In the genomic region with DNA sequence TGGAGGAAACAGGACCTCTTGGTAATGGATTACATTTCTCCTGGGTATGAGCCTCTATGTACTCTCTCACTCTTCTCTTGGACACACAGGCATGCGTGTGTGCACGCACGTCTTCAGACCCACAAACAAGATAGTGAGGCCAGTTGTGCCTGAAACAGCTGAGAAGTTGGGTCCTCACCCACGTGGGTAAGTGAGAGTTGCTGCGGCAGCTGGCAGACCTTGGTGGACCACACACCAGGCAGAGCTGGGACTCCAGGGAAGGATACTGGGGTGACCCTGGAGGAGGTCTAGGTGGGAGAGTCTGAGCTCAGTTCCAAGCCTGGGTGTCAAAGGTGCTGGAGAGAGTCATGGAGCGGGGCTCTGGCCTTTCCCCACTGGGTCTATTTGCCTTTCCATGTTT, we compare ENCODE assay signal across 18 cellular contexts.
DNase-seq lines count a peak whose midpoint lies in the region; ATAC-seq and TF ChIP-seq lines count a peak whose summit lies in the region.
"Had no signal": no experiment of that assay in that cellular context is flagged by ENCODE, and none has a peak within 500 bp of the region (broad histone marks: within the 10 kb centered on the region; RNA-seq: fewer than 3 reads in every experiment).

No MANE protein-coding gene starts in this region.

- H3K4me3 Mint-ChIP-seq in T-helper 17 cell: no peak overlapping the region
- H3K4me3 Mint-ChIP-seq: CD14-positive monocyte; CD4-positive, alpha-beta memory T cell; H9 had no signal

- peak overlapping the region; percentile 8 for H3K27ac Mint-ChIP-seq in T-helper 17 cell
- H3K27ac Mint-ChIP-seq: CD4-positive, alpha-beta memory T cell had no signal

- peaks cover 23% of the 10 kb centered on the region for H3K27me3 Mint-ChIP-seq in T-helper 17 cell

- H3K9me3 ChIP-seq in T-helper 17 cell (ENCODE audit: control insufficient read depth, low read length, poor library complexity, severe bottlenecking): no peaks in the 10 kb centered on the region
- no peaks in the 10 kb centered on the region for H3K9me3 ChIP-seq in upper lobe of right lung
- H3K9me3 ChIP-seq: BLaER1 had no signal

- ATAC-seq in T-helper 17 cell (no peak), upper lobe of right lung (no peak)
- ATAC-seq: GM12878 had no signal

- intact Hi-C loops in upper lobe of right lung (cut with DNase I): no loop called here

- no peaks in the 10 kb centered on the region for H3K4me1 ChIP-seq in upper lobe of right lung

- H3K27me3 ChIP-seq in upper lobe of right lung (no peaks in the 10 kb centered on the region), H7 (ENCODE audit: control insufficient read depth, insufficient read depth, low read length) (no peaks in the 10 kb centered on the region; the same call in 1 of the 2 replicates)
- H3K27me3 ChIP-seq: BLaER1 had no signal

- H3K27ac ChIP-seq in upper lobe of right lung: no peak overlapping the region
- H3K27ac ChIP-seq: BLaER1, HL-60 had no signal

- H3K4me1 Mint-ChIP-seq in T-helper 17 cell: peaks cover 9% of the 10 kb centered on the region

- no peaks in the 10 kb centered on the region for H3K36me3 Mint-ChIP-seq in T-helper 17 cell (ENCODE audit: low read depth)
- H3K36me3 Mint-ChIP-seq: CD14-positive monocyte; CD4-positive, alpha-beta memory T cell had no signal

- no peaks in the 10 kb centered on the region for H3K36me3 ChIP-seq in upper lobe of right lung
- H3K36me3 ChIP-seq in H7 (replicated peaks; ENCODE audit: control insufficient read depth, insufficient read depth, low read length): no peaks in the 10 kb centered on the region
- H3K36me3 ChIP-seq: BLaER1 had no signal

- H3K4me3 ChIP-seq in upper lobe of right lung: no peak overlapping the region
- H3K4me3 ChIP-seq in H7 (ENCODE audit: insufficient read depth, low read depth, low read length): no peak overlapping the region
- H3K4me3 ChIP-seq: BLaER1, GM12878 had no signal

- no peak for TF ChIP-seq CTCF in upper lobe of right lung (IDR thresholded peaks at IDR 0.05)

- DNase-seq in activated effector memory CD4-positive, alpha-beta T cell treated with anti-CD3 and anti-CD28 coated beads, Interleukin-2, amount 50 U/mL, for 16 hours: peak; percentile 47
- DNase-seq in activated effector memory CD4-positive, alpha-beta T cell treated with Interleukin-2 at 50 U/mL for 16 hours: no peak
- DNase-seq in T-helper 17 cell (no peak), mesenteric fat pad (ENCODE audit: low spot score) (peak; percentile 60), upper lobe of right lung (peak; percentile 25), H7 (no peak), DMS53 treated with DMSO at 0.1 percent for 48 hours (lab: John Stamatoyannopoulos, UW; ENCODE audit: unreplicated experiment) (no peak)
- DNase-seq in NK-92 treated with Interleukin-12 subunit alpha and Interleukin-12 subunit beta, amount 100 ng/mL, for 24 hours (lab: John Stamatoyannopoulos, UW): no peak
- DNase-seq: 8988T; CD4-positive, alpha-beta memory T cell; DND-41; EL; GOT3; H9 had no signal

Comparison
In these comparisons a context has a peak if more than half of its experiments do, and no peak if none do; other contexts are left out.
1. DNase-seq: peak in activated effector memory CD4-positive, alpha-beta T cell treated with anti-CD3 and anti-CD28 coated beads, Interleukin-2, amount 50 U/mL, for 16 hours (single experiment), mesenteric fat pad (single experiment) and upper lobe of right lung (single experiment); none in activated effector memory CD4-positive, alpha-beta T cell treated with Interleukin-2 at 50 U/mL for 16 hours (single experiment), T-helper 17 cell (0 of 3), H7 (single experiment), DMS53 treated with DMSO at 0.1 percent for 48 hours (single experiment) and NK-92 treated with Interleukin-12 subunit alpha and Interleukin-12 subunit beta, amount 100 ng/mL, for 24 hours (single experiment).